18 cellular contexts compared by ENCODE assay signal in genomic region chr6:79666633-79667032, GRCh38.
"Had no signal": no experiment of that assay in that cellular context is flagged by ENCODE, and none has a peak within 500 bp of the region (broad histone marks: within the 10 kb centered on the region; RNA-seq: fewer than 3 reads in every experiment).

No MANE protein-coding gene starts in this region.

- H3K4me1 ChIP-seq: tibial artery, vagina had no signal

- H3K27me3 ChIP-seq: tibial artery, vagina had no signal

- H3K27ac Mint-ChIP-seq: memory B cell, nephron, T-helper 17 cell had no signal

- ATAC-seq: left ventricle myocardium superior, sciatic nerve, T-helper 17 cell had no signal

- H3K27me3 Mint-ChIP-seq: brain, T-helper 17 cell had no signal

- DNase-seq: activated CD4-positive, alpha-beta T cell treated with anti-CD3 and anti-CD28 coated beads for 48 hours; activated CD8-positive, alpha-beta memory T cell treated with anti-CD3 and anti-CD28 coated beads for 24 hours; activated naive CD4-positive, alpha-beta T cell treated with anti-CD3 and anti-CD28 coated beads for 36 hours; amygdala; foreskin fibroblast; glutamatergic neuron; left ventricle myocardium superior; occipital lobe; T-helper 17 cell; tibial artery had no signal

- H3K4me3 ChIP-seq: coronary artery, tibial artery, vagina had no signal

- H3K27ac ChIP-seq: coronary artery, tibial artery, vagina had no signal

- H3K36me3 ChIP-seq: tibial artery, vagina had no signal

- H3K9me3 ChIP-seq: tibial artery, vagina had no signal

- H3K4me3 Mint-ChIP-seq: activated naive CD4-positive, alpha-beta T cell treated with anti-CD3 and anti-CD28 coated beads for 36 hours; brain; central memory CD8-positive, alpha-beta T cell; memory B cell; nephron; T-helper 17 cell; WTC11 had no signal

- H3K9me3 Mint-ChIP-seq: memory B cell had no signal
